ENCODE assay signal across 20 cellular contexts in the genomic region with DNA sequence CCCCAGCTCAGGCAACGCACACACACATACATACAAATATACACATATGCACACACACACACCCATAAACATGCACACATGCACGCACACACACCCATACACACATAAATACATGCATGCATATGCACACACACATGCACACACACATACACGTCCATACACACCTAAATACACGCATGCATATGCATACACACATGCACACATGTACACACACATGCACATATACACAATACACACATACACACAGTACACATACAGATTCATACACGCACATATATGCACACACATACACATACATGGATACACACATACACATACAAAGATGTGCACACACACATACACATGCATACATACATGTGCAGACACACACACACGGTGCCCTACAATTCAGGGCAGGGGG.
DNase-seq lines count a peak whose midpoint lies in the region; ATAC-seq and TF ChIP-seq lines count a peak whose summit lies in the region.
"Had no signal": no experiment of that assay in that cellular context is flagged by ENCODE, and none has a peak within 500 bp of the region (broad histone marks: within the 10 kb centered on the region; RNA-seq: fewer than 3 reads in every experiment).

No MANE protein-coding gene starts in this region.

- CTCF ChIA-PET in WTC11 (lab: Charles Lee): no interaction called here

- no peak overlapping the region for H3K18ac ChIP-seq in trophoblast cell (ENCODE audit: low read length)

- no peak overlapping the region for H3K27ac ChIP-seq in trophoblast cell (ENCODE audit: low read depth, low read length)
- H3K27ac ChIP-seq: 22Rv1, BLaER1, C4-2B, GM23248 had no signal

- no peak overlapping the region for H2BK5ac ChIP-seq in trophoblast cell (ENCODE audit: low read depth, low read length, poor library complexity)

- H4K8ac ChIP-seq in trophoblast cell (ENCODE audit: low read depth, low read length): no peak overlapping the region

- H2AFZ ChIP-seq in trophoblast cell (ENCODE audit: insufficient read depth, low read length, poor library complexity): no peak overlapping the region
- H2AFZ ChIP-seq: GM23248 had no signal

- H3K14ac ChIP-seq in trophoblast cell (ENCODE audit: low read length): no peak overlapping the region

- no peak overlapping the region for H3K9ac ChIP-seq in trophoblast cell (ENCODE audit: low read length)
- H3K9ac ChIP-seq: BLaER1, GM23248 had no signal

- no peaks in the 10 kb centered on the region for H3K36me3 ChIP-seq in trophoblast cell (ENCODE audit: control insufficient read depth in 1 of 2, insufficient read depth in 2 of 2, low read length in 2 of 2)
- H3K36me3 ChIP-seq: BLaER1 had no signal

- H3K4me3 ChIP-seq in trophoblast cell (ENCODE audit: low read depth, low read length): peak overlapping the region; percentile 30
- H3K4me3 ChIP-seq: BLaER1, GM12878, GM23248 had no signal

- no peak overlapping the region for H3K4me3 Mint-ChIP-seq in WTC11
- H3K4me3 Mint-ChIP-seq in stimulated activated effector memory CD8-positive, alpha-beta T cell treated with anti-CD3 and anti-CD28 coated beads, Interleukin-12 subunit alpha, Interleukin-12 subunit beta, amount 100 ng/mL, for 72 hours: no peak overlapping the region
- H3K4me3 Mint-ChIP-seq: B cell; CD4-positive, CD25-positive, alpha-beta regulatory T cell; CD8-positive, alpha-beta T cell had no signal

- H3K79me2 ChIP-seq in trophoblast cell (ENCODE audit: control insufficient read depth, insufficient read depth, low read length, poor library complexity): no peaks in the 10 kb centered on the region

- H3K27ac Mint-ChIP-seq in WTC11: no peak overlapping the region
- H3K27ac Mint-ChIP-seq in stimulated activated effector memory CD8-positive, alpha-beta T cell treated with anti-CD3 and anti-CD28 coated beads, Interleukin-12 subunit alpha, Interleukin-12 subunit beta, amount 100 ng/mL, for 72 hours: no peak overlapping the region
- H3K27ac Mint-ChIP-seq: B cell; CD4-positive, CD25-positive, alpha-beta regulatory T cell; CD8-positive, alpha-beta T cell had no signal

- ATAC-seq in WTC11: no peak
- ATAC-seq in stimulated activated effector memory CD8-positive, alpha-beta T cell treated with anti-CD3 and anti-CD28 coated beads, Interleukin-12 subunit alpha, Interleukin-12 subunit beta, amount 100 ng/mL, for 72 hours: no peak
- ATAC-seq: CD8-positive, alpha-beta T cell; GM12878 had no signal

- H3K79me1 ChIP-seq in trophoblast cell (ENCODE audit: low read length): no peaks in the 10 kb centered on the region

- POLR2A ChIA-PET in WTC11 (lab: Charles Lee): no interaction called here

- H2AK5ac ChIP-seq in trophoblast cell (ENCODE audit: low read length): no peak overlapping the region

- no peaks in the 10 kb centered on the region for H3K4me1 ChIP-seq in trophoblast cell (ENCODE audit: control insufficient read depth in 1 of 2, insufficient read depth in 2 of 2, low read length in 2 of 2)
- H3K4me1 ChIP-seq: BLaER1, Caco-2 had no signal

- H3K27me3 Mint-ChIP-seq in WTC11 (ENCODE audit: low read depth): peaks cover 19% of the 10 kb centered on the region

- no peak overlapping the region for H3K4me2 ChIP-seq in trophoblast cell (ENCODE audit: low read length)
- H3K4me2 ChIP-seq: BLaER1 had no signal

- peak; percentile 18 for DNase-seq in activated CD8-positive, alpha-beta memory T cell treated with anti-CD3 and anti-CD28 coated beads, Interleukin-2, amount 50 U/mL, for 48 hours
- DNase-seq in activated CD8-positive, alpha-beta memory T cell treated with anti-CD3 and anti-CD28 coated beads, Interleukin-2, amount 50 U/mL, for 4 hours: no peak
- DNase-seq in WTC11 (ENCODE audit: low spot score) (no peak), trophoblast cell (no peak), NCI-H226 (no peak)
- no peak for DNase-seq in stimulated activated effector memory CD8-positive, alpha-beta T cell treated with anti-CD3 and anti-CD28 coated beads, Interleukin-12 subunit alpha, Interleukin-12 subunit beta, amount 100 ng/mL, for 72 hours (ENCODE audit: low spot score in 2 of 2)
- DNase-seq: Caco-2; CD4-positive, CD25-positive, alpha-beta regulatory T cell; CD8-positive, alpha-beta T cell; DMS153; DND-41; GDM1; GM23248; H7; HCEC 1CT had no signal

- no CpG with 5 or more reads among the region's 6 CpGs for WGBS in trophoblast cell (ENCODE audit: extremely low coverage, insufficient coverage, insufficient read length)

- no peak overlapping the region for H3K4ac ChIP-seq in trophoblast cell (ENCODE audit: low read depth, low read length)

- no peak overlapping the region for H4K91ac ChIP-seq in trophoblast cell (ENCODE audit: low read depth, low read length)

- no peak overlapping the region for H4K12ac ChIP-seq in trophoblast cell (ENCODE audit: low read depth, low read length)

- TF ChIP-seq CTCF in WTC11 (IDR thresholded peaks at IDR 0.05): no peak

- peak overlapping the region; percentile 68 for H3K23ac ChIP-seq in trophoblast cell (ENCODE audit: low read length)

- no peak overlapping the region for H2BK120ac ChIP-seq in trophoblast cell (ENCODE audit: insufficient read depth, low read length, poor library complexity)

- H2BK12ac ChIP-seq in trophoblast cell (ENCODE audit: low read length): no peak overlapping the region

- H3K9me3 ChIP-seq in trophoblast cell (ENCODE audit: insufficient read depth, low read depth, low read length): peaks cover 50% of the 10 kb centered on the region
- H3K9me3 ChIP-seq: BLaER1, Caco-2 had no signal

- no peaks in the 10 kb centered on the region for H3K27me3 ChIP-seq in trophoblast cell (ENCODE audit: insufficient read depth, low read length)
- H3K27me3 ChIP-seq: BLaER1 had no signal

- H3K36me3 Mint-ChIP-seq in WTC11: peaks cover 12% of the 10 kb centered on the region
- no peaks in the 10 kb centered on the region for H3K36me3 Mint-ChIP-seq in stimulated activated effector memory CD8-positive, alpha-beta T cell treated with anti-CD3 and anti-CD28 coated beads, Interleukin-12 subunit alpha, Interleukin-12 subunit beta, amount 100 ng/mL, for 72 hours
- H3K36me3 Mint-ChIP-seq: CD4-positive, CD25-positive, alpha-beta regulatory T cell; CD8-positive, alpha-beta T cell had no signal

- no peaks in the 10 kb centered on the region for H3K4me1 Mint-ChIP-seq in WTC11
- H3K4me1 Mint-ChIP-seq in stimulated activated effector memory CD8-positive, alpha-beta T cell treated with anti-CD3 and anti-CD28 coated beads, Interleukin-12 subunit alpha, Interleukin-12 subunit beta, amount 100 ng/mL, for 72 hours: no peaks in the 10 kb centered on the region
- H3K4me1 Mint-ChIP-seq: B cell; CD4-positive, CD25-positive, alpha-beta regulatory T cell had no signal

- peaks cover 49% of the 10 kb centered on the region for H3K9me3 Mint-ChIP-seq in WTC11
- H3K9me3 Mint-ChIP-seq in stimulated activated effector memory CD8-positive, alpha-beta T cell treated with anti-CD3 and anti-CD28 coated beads, Interleukin-12 subunit alpha, Interleukin-12 subunit beta, amount 100 ng/mL, for 72 hours: no peaks in the 10 kb centered on the region
- H3K9me3 Mint-ChIP-seq: CD4-positive, CD25-positive, alpha-beta regulatory T cell; CD8-positive, alpha-beta T cell had no signal

TF ChIP-seq in WTC11, 78 proteins besides CTCF, POLR2A, EP300 and RAD21:
- no peak for TF ChIP-seq ZNF512 (CRISPR knock-in tag; IDR thresholded peaks at IDR 0.05; ENCODE audit: borderline replicate concordance)
- 0 out of 2 replicates have a peak, but pooled peaks have one; percentile 33 for TF ChIP-seq NFE2L1 (CRISPR knock-in tag; IDR thresholded peaks at IDR 0.05)
